ENCODE assay signal across 1 cellular context in genomic region chr14:105529506-105530445, GRCh38.
A peak's percentile ranks its signal among the peaks of the same experiment; 100 is the strongest.
TF ChIP-seq lines count a peak whose summit lies in the region.

No MANE protein-coding gene starts in this region.

TF ChIP-seq in K562, 482 proteins besides CTCF, POLR2A, EP300 and RAD21 (continued from another document):
- no peak for TF ChIP-seq ZHX1 (conservative IDR thresholded peaks at IDR 0.05; ENCODE audit: low read length)
- no peak for TF ChIP-seq LARP7 (IDR thresholded peaks at IDR 0.05)
- TF ChIP-seq ZBTB7A (IDR thresholded peaks at IDR 0.05; ENCODE audit: borderline replicate concordance, control insufficient read depth, low read depth, low read length), result peak; percentile 6; the same call in 1 of the 2 replicates
- no peak for TF ChIP-seq ZC3H4 (CRISPR knock-in tag; IDR thresholded peaks at IDR 0.05; ENCODE audit: borderline replicate concordance)
- TF ChIP-seq ZFP91 (CRISPR knock-in tag; IDR thresholded peaks at IDR 0.05), result no peak
- no peak for TF ChIP-seq E2F3 (CRISPR knock-in tag; IDR thresholded peaks at IDR 0.05)
- no peak for TF ChIP-seq RBM25 (IDR thresholded peaks at IDR 0.05; ENCODE audit: low read depth, low read length, severe bottlenecking)
- no peak for TF ChIP-seq SMARCA4 (IDR thresholded peaks at IDR 0.05)
- TF ChIP-seq ZNF407 (IDR thresholded peaks at IDR 0.05; ENCODE audit: low read depth), result no peak
- TF ChIP-seq EGR1 (conservative IDR thresholded peaks at IDR 0.05), result 0 out of 2 replicates have a peak, but pooled peaks have one; percentile 13
